ENCODE assay signal across 17 cellular contexts in the genomic region with DNA sequence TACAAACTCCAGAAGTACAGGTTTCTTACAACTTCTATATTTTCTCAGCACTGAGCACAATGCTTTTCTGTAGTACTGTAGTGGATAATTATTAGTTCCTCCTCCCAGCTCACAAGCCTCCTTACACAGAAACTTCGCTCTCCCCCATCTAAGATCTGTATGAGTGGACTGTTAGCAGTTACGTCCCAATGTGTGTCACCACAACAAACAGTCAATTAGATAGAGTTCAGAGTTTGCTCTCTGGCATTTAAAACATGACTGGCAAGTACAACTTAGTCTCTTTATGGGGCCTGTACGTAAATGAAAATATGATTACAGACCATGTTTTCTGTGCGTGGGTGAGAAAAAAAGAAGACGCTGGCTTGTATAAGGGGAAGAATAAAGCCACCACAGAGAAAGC.
"Had no signal": no experiment of that assay in that cellular context is flagged by ENCODE, and none has a peak within 500 bp of the region (broad histone marks: within the 10 kb centered on the region; RNA-seq: fewer than 3 reads in every experiment).

No MANE protein-coding gene starts in this region.

- H3K9me3 Mint-ChIP-seq: activated naive CD4-positive, alpha-beta T cell treated with anti-CD3 and anti-CD28 coated beads, Interleukin-2, amount 50 U/mL, for 24 hours; effector memory CD8-positive, alpha-beta T cell; neural crest cell had no signal

- H3K27me3 Mint-ChIP-seq: activated naive CD4-positive, alpha-beta T cell treated with anti-CD3 and anti-CD28 coated beads, Interleukin-2, amount 50 U/mL, for 24 hours; effector memory CD8-positive, alpha-beta T cell; progenitor cell of endocrine pancreas had no signal

- H3K27me3 ChIP-seq: esophagus squamous epithelium, heart right ventricle, left lung, right atrium auricular region, stomach had no signal

- H3K4me1 ChIP-seq: esophagus squamous epithelium, heart right ventricle, left lung, right atrium auricular region, stomach had no signal

- H3K4me3 Mint-ChIP-seq: activated naive CD4-positive, alpha-beta T cell treated with anti-CD3 and anti-CD28 coated beads, Interleukin-2, amount 50 U/mL, for 24 hours; effector memory CD8-positive, alpha-beta T cell; neural crest cell had no signal

- ATAC-seq: effector memory CD8-positive, alpha-beta T cell; heart right ventricle; left lung had no signal

- DNase-seq: activated CD4-positive, alpha-beta T cell treated with anti-CD3 and anti-CD28 coated beads, Interleukin-2, amount 50 U/mL, for 48 hours; activated CD4-positive, CD25-positive, alpha-beta regulatory T cell; activated CD8-positive, alpha-beta memory T cell treated with anti-CD3 and anti-CD28 coated beads, Interleukin-2, amount 50 U/mL, for 48 hours; amygdala; effector memory CD8-positive, alpha-beta T cell; esophagus squamous epithelium; heart right ventricle; left lung; stimulated activated CD4-positive, alpha-beta T cell treated with anti-CD3 and anti-CD28 coated beads, Interleukin-2, amount 100 ng/mL, for 24 hours; stomach; T-helper 9 cell; trophoblast cell had no signal

- H3K36me3 ChIP-seq: esophagus squamous epithelium, heart right ventricle, left lung, right atrium auricular region, stomach had no signal

- H3K36me3 Mint-ChIP-seq: activated naive CD4-positive, alpha-beta T cell treated with anti-CD3 and anti-CD28 coated beads, Interleukin-2, amount 50 U/mL, for 24 hours had no signal

- H3K9me3 ChIP-seq: esophagus squamous epithelium, heart right ventricle, left lung, right atrium auricular region, stomach had no signal

- H3K4me3 ChIP-seq: esophagus squamous epithelium, heart right ventricle, left lung, right atrium auricular region, SK-N-MC, stomach had no signal

- H3K27ac Mint-ChIP-seq: activated naive CD4-positive, alpha-beta T cell treated with anti-CD3 and anti-CD28 coated beads, Interleukin-2, amount 50 U/mL, for 24 hours; effector memory CD8-positive, alpha-beta T cell; progenitor cell of endocrine pancreas had no signal

- H3K27ac ChIP-seq: esophagus squamous epithelium, heart right ventricle, left lung, right atrium auricular region, SK-N-MC, stomach had no signal
